In the genomic region with DNA sequence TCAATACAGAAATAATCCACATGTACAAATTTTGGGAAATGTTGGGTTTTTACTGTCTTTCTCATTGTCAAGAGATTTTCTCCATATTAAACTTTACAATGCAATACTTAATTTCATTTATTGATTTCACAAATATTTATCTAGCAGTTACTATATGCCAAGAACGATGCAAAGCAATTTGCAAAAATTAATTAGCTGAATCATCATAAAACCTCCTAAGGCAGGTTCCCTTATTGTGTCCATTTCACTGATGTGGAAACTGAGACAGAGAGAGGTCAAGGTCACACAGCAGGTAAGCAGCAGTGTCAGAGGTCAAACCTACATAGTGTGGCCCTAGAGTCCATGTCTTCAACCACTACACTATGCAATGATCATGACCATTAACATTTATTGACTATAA, we compare ENCODE assay signal across 36 cellular contexts.
"Had no signal": no experiment of that assay in that cellular context is flagged by ENCODE, and none has a peak within 500 bp of the region (broad histone marks: within the 10 kb centered on the region; RNA-seq: fewer than 3 reads in every experiment).

No MANE protein-coding gene starts in this region.

- H3K27ac Mint-ChIP-seq: activated B cell treated with CpG ODN at 0.5 μM for 24 hours; activated CD4-positive, alpha-beta memory T cell treated with anti-CD3 and anti-CD28 coated beads for 36 hours; activated CD4-positive, alpha-beta T cell treated with anti-CD3 and anti-CD28 coated beads, Interleukin-2, amount 10 ng/mL, durations not matched to agents 24 days and 14 days; activated CD8-positive, alpha-beta T cell treated with anti-CD3 and anti-CD28 coated beads for 36 hours; activated naive CD4-positive, alpha-beta T cell treated with anti-CD3 and anti-CD28 coated beads for 36 hours; activated naive CD4-positive, alpha-beta T cell treated with anti-CD3 and anti-CD28 coated beads, Interleukin-2, amount 50 U/mL, for 72 hours; activated naive CD8-positive, alpha-beta T cell treated with anti-CD3 and anti-CD28 coated beads for 36 hours; activated T-cell treated with anti-CD3 and anti-CD28 coated beads, Interleukin-2, amount 50 U/mL, for 72 hours; activated T-helper 1 cell treated with anti-CD3 and anti-CD28 coated beads, Interleukin-12 subunit alpha, Interleukin-12 subunit beta, Interleukin-2, Interleukin-4 antibody, amounts not matched to agents 30 ng/mL and 10 ng/mL and 1 ng/mL, durations not matched to agents 14 hours and 24 hours and 36 hours; activated T-helper 17 cell treated with anti-CD3 and anti-CD28 coated beads, Interleukin-2, amount 50 U/mL, for 72 hours; T-helper 1 cell treated with Interleukin-12 subunit alpha and Interleukin-12 subunit beta and Interleukin-4 antibody, amounts not matched to agents 30 μg/mL and 1 μg/mL, for 36 hours; T-helper 2 cell treated with Interferon-gamma antibody and Interleukin-4, amounts not matched to agents 5 μg/mL and 100 μg/mL, for 36 hours had no signal

- H3K4me1 Mint-ChIP-seq: activated CD4-positive, alpha-beta T cell treated with anti-CD3 and anti-CD28 coated beads, Interleukin-2, amount 10 ng/mL, durations not matched to agents 24 days and 14 days; activated naive CD8-positive, alpha-beta T cell treated with anti-CD3 and anti-CD28 coated beads for 36 hours had no signal

- H3K4me3 Mint-ChIP-seq: activated B cell treated with CpG ODN at 0.5 μM for 24 hours; activated CD4-positive, alpha-beta memory T cell treated with anti-CD3 and anti-CD28 coated beads for 36 hours; activated CD4-positive, alpha-beta T cell treated with anti-CD3 and anti-CD28 coated beads, Interleukin-2, amount 10 ng/mL, durations not matched to agents 24 days and 14 days; activated CD8-positive, alpha-beta T cell treated with anti-CD3 and anti-CD28 coated beads for 36 hours; activated naive CD4-positive, alpha-beta T cell treated with anti-CD3 and anti-CD28 coated beads for 36 hours; activated naive CD8-positive, alpha-beta T cell treated with anti-CD3 and anti-CD28 coated beads for 36 hours; activated T-cell treated with anti-CD3 and anti-CD28 coated beads, Interleukin-2, amount 50 U/mL, for 4 hours; activated T-cell treated with anti-CD3 and anti-CD28 coated beads, Interleukin-2, amount 50 U/mL, for 72 hours; activated T-helper 1 cell treated with anti-CD3 and anti-CD28 coated beads, Interleukin-12 subunit alpha, Interleukin-12 subunit beta, Interleukin-2, Interleukin-4 antibody, amounts not matched to agents 30 ng/mL and 10 ng/mL and 1 ng/mL, durations not matched to agents 14 hours and 24 hours and 36 hours; activated T-helper 17 cell treated with anti-CD3 and anti-CD28 coated beads, Interleukin-2, amount 50 U/mL, for 72 hours; T-helper 1 cell treated with Interleukin-12 subunit alpha and Interleukin-12 subunit beta and Interleukin-4 antibody, amounts not matched to agents 30 μg/mL and 1 μg/mL, for 36 hours; T-helper 2 cell treated with Interferon-gamma antibody and Interleukin-4, amounts not matched to agents 5 μg/mL and 100 μg/mL, for 36 hours had no signal

- H3K27ac ChIP-seq: adrenal gland, body of pancreas, brain microvascular endothelial cell, breast epithelium, VCaP had no signal

- ATAC-seq: activated CD8-positive, alpha-beta T cell treated with anti-CD3 and anti-CD28 coated beads for 36 hours; activated naive CD4-positive, alpha-beta T cell treated with anti-CD3 and anti-CD28 coated beads, Interleukin-2, amount 50 U/mL, for 72 hours; activated T-cell treated with anti-CD3 and anti-CD28 coated beads, Interleukin-2, amount 50 U/mL, for 4 hours; activated T-cell treated with anti-CD3 and anti-CD28 coated beads, Interleukin-2, amount 50 U/mL, for 72 hours; activated T-helper 17 cell treated with anti-CD3 and anti-CD28 coated beads, Interleukin-2, amount 50 U/mL, for 72 hours; body of pancreas had no signal

- H3K9me3 Mint-ChIP-seq: activated B cell treated with CpG ODN at 0.5 μM for 24 hours; activated naive CD4-positive, alpha-beta T cell treated with anti-CD3 and anti-CD28 coated beads for 36 hours; activated naive CD8-positive, alpha-beta T cell treated with anti-CD3 and anti-CD28 coated beads for 36 hours had no signal

- H3K27me3 ChIP-seq: adrenal gland, body of pancreas, brain microvascular endothelial cell, breast epithelium had no signal

- H3K36me3 ChIP-seq: adrenal gland, brain microvascular endothelial cell, breast epithelium had no signal

- H3K36me3 Mint-ChIP-seq: activated CD4-positive, alpha-beta memory T cell treated with anti-CD3 and anti-CD28 coated beads for 36 hours; activated naive CD8-positive, alpha-beta T cell treated with anti-CD3 and anti-CD28 coated beads for 36 hours had no signal

- FAIRE-seq: astrocyte, TTC549 had no signal

- H3K4me3 ChIP-seq: adrenal gland, body of pancreas, breast epithelium had no signal

- H3K27me3 Mint-ChIP-seq: activated B cell treated with CpG ODN at 0.5 μM for 24 hours; activated CD4-positive, alpha-beta memory T cell treated with anti-CD3 and anti-CD28 coated beads for 36 hours; activated CD4-positive, alpha-beta T cell treated with anti-CD3 and anti-CD28 coated beads, Interleukin-2, amount 10 ng/mL, durations not matched to agents 24 days and 14 days; activated CD8-positive, alpha-beta T cell treated with anti-CD3 and anti-CD28 coated beads for 36 hours; activated naive CD8-positive, alpha-beta T cell treated with anti-CD3 and anti-CD28 coated beads for 36 hours; activated T-helper 17 cell treated with anti-CD3 and anti-CD28 coated beads, Interleukin-2, amount 50 U/mL, for 72 hours had no signal

- H3K9me3 ChIP-seq: adrenal gland, body of pancreas, breast epithelium had no signal

- DNase-seq: activated B cell treated with CpG ODN at 0.5 μM for 24 hours; activated CD4-positive, alpha-beta memory T cell treated with anti-CD3 and anti-CD28 coated beads for 36 hours; activated CD4-positive, alpha-beta T cell treated with anti-CD3 and anti-CD28 coated beads for 4 hours; activated CD4-positive, alpha-beta T cell treated with anti-CD3 and anti-CD28 coated beads, Interleukin-2, amount 10 ng/mL, durations not matched to agents 24 days and 14 days; activated CD4-positive, alpha-beta T cell treated with anti-CD3 and anti-CD28 coated beads, Interleukin-2, amount 50 U/mL, for 1 hour; activated CD4-positive, alpha-beta T cell treated with anti-CD3 and anti-CD28 coated beads, Interleukin-2, amount 50 U/mL, for 4 hours; activated CD4-positive, CD25-positive, alpha-beta regulatory T cell treated with anti-CD3 and anti-CD28 coated beads, Interleukin-2, amount 50 U/mL, for 72 hours; activated CD8-positive, alpha-beta memory T cell treated with anti-CD3 and anti-CD28 coated beads, Interleukin-2, amount 50 U/mL, for 4 hours; activated CD8-positive, alpha-beta T cell treated with anti-CD3 and anti-CD28 coated beads for 36 hours; activated effector memory CD4-positive, alpha-beta T cell treated with anti-CD3 and anti-CD28 coated beads, Interleukin-2, amount 50 U/mL, for 16 hours; activated gamma-delta T cell treated with Interleukin-2 at 50 U/mL for 16 hours; activated naive CD4-positive, alpha-beta T cell; activated naive CD4-positive, alpha-beta T cell treated with anti-CD3 and anti-CD28 coated beads for 36 hours; activated naive CD4-positive, alpha-beta T cell treated with anti-CD3 and anti-CD28 coated beads, Interleukin-2, amount 50 U/mL, for 16 hours; activated naive CD8-positive, alpha-beta T cell treated with anti-CD3 and anti-CD28 coated beads for 36 hours; activated T-cell treated with anti-CD3 and anti-CD28 coated beads for 4 hours; activated T-cell treated with anti-CD3 and anti-CD28 coated beads, Interleukin-2, amount 50 U/mL, for 1 hour; activated T-cell treated with anti-CD3 and anti-CD28 coated beads, Interleukin-2, amount 50 U/mL, for 4 hours; activated T-cell treated with anti-CD3 and anti-CD28 coated beads, Interleukin-2, amount 50 U/mL, for 72 hours; adrenal gland; amniotic stem cell; aorta; body of pancreas; brain microvascular endothelial cell; central memory CD4-positive, alpha-beta T cell; T-helper 2 cell; T-helper 9 cell had no signal

- H3K4me1 ChIP-seq: adrenal gland, body of pancreas, breast epithelium had no signal
